ENCODE assay signal across 21 cellular contexts in genomic region chr7:18535811-18536413, GRCh38. TPM values are rescaled to one million over a fixed set of nuclear protein-coding genes. Genes with fewer than 3 reads are reported as not detected.
A peak's percentile ranks its signal among the peaks of the same experiment; 100 is the strongest.
DNase-seq lines count a peak whose midpoint lies in the region; ATAC-seq, FAIRE-seq and TF ChIP-seq lines count a peak whose summit lies in the region.
"Had no signal": no experiment of that assay in that cellular context is flagged by ENCODE, and none has a peak within 500 bp of the region (broad histone marks: within the 10 kb centered on the region; RNA-seq: fewer than 3 reads in every experiment).

No MANE protein-coding gene starts in this region.

- H3K4me2 ChIP-seq in OCI-LY1 (ENCODE audit: low read length) = peak overlapping the region; percentile 2; the same call in 1 of the 2 replicates

- no peak overlapping the region for H3K4me3 Mint-ChIP-seq in stimulated activated memory B cell treated with anti-CD40 and anti-IgM and Interleukin-4, amounts not matched to agents 10 μg/mL and 1 μg/mL and 100 μg/mL, for 72 hours
- H3K4me3 Mint-ChIP-seq: neural crest cell had no signal

- peaks cover 27% of the 10 kb centered on the region for H3K36me3 Mint-ChIP-seq in stimulated activated memory B cell treated with anti-CD40 and anti-IgM and Interleukin-4, amounts not matched to agents 10 μg/mL and 1 μg/mL and 100 μg/mL, for 72 hours

- H3K79me2 ChIP-seq in OCI-LY1 (ENCODE audit: insufficient read depth, low read length) = peaks cover 22% of the 10 kb centered on the region; the same call in 1 of the 2 replicates

- no peaks in the 10 kb centered on the region for H3K27me3 ChIP-seq in OCI-LY1 (ENCODE audit: insufficient read depth, low read length)
- H3K27me3 ChIP-seq: colonic mucosa had no signal

- H3K4me3 ChIP-seq in OCI-LY1 (ENCODE audit: low read depth, low read length, poor library complexity, severe bottlenecking) = no peak overlapping the region
- H3K4me3 ChIP-seq: colonic mucosa, left ventricle myocardium inferior, prostate gland had no signal

- no peak for ATAC-seq in stimulated activated memory B cell treated with anti-CD40 and anti-IgM and Interleukin-4, amounts not matched to agents 10 μg/mL and 1 μg/mL and 100 μg/mL, for 72 hours

- no peak for TF ChIP-seq POLR2A in GM12892 (IDR thresholded peaks at IDR 0.05; ENCODE audit: low read depth, low read length)

- no peaks in the 10 kb centered on the region for H3K9me3 ChIP-seq in OCI-LY1 (ENCODE audit: low read length)
- H3K9me3 ChIP-seq: colonic mucosa, left ventricle myocardium inferior, prostate gland had no signal

- H3F3A ChIP-seq in OCI-LY1 (ENCODE audit: insufficient read depth, low read length) = no peaks in the 10 kb centered on the region

- peak; percentile 36 for FAIRE-seq in GM12892 (lab: Jason Lieb, UNC)

- H3K27ac ChIP-seq in OCI-LY1 (ENCODE audit: low read depth, low read length, poor library complexity, severe bottlenecking) = peak overlapping the region; percentile 59
- H3K27ac ChIP-seq: colonic mucosa, left ventricle myocardium inferior, prostate gland had no signal

- H2AFZ ChIP-seq in OCI-LY1 (ENCODE audit: low read length) = no peak overlapping the region

- no peaks in the 10 kb centered on the region for H3K27me3 Mint-ChIP-seq in stimulated activated memory B cell treated with anti-CD40 and anti-IgM and Interleukin-4, amounts not matched to agents 10 μg/mL and 1 μg/mL and 100 μg/mL, for 72 hours

- no peak for DNase-seq in GM12892 (ENCODE audit: insufficient read length)
- DNase-seq in iPS DF 19.7 (ENCODE audit: low read depth, low spot score) = peak; percentile 9
- no peak for DNase-seq in HUDEP-2 (lab: John Stamatoyannopoulos, UW; ENCODE audit: unreplicated experiment in 76 of 76)
- no peak for DNase-seq in NCI-H1092 treated with DMSO at 0.1 percent for 48 hours (lab: John Stamatoyannopoulos, UW)
- DNase-seq in stimulated activated CD8-positive, alpha-beta memory T cell treated with anti-CD3 and anti-CD28 coated beads, Interleukin-4, amount 100 ng/mL, for 48 hours = no peak
- DNase-seq: activated CD4-positive, alpha-beta T cell treated with anti-CD3 and anti-CD28 coated beads, Interleukin-2, amount 50 U/mL, for 1 hour; activated gamma-delta T cell treated with Interleukin-2 at 50 U/mL for 16 hours; colonic mucosa; COR-L47; GF-D8; left ventricle myocardium inferior; NCI-H1417 treated with DMSO at 0.1 percent for 48 hours; NCI-H526 treated with DMSO at 0.1 percent for 48 hours; SIG-M5; small intestine; stimulated activated CD4-positive, alpha-beta T cell treated with anti-CD3 and anti-CD28 coated beads, Interleukin-4, amount 100 ng/mL, for 24 hours; trophoblast cell had no signal

- peaks cover 82% of the 10 kb centered on the region for H3K4me1 ChIP-seq in OCI-LY1 (ENCODE audit: insufficient read depth, low read length, severe bottlenecking)
- H3K4me1 ChIP-seq: colonic mucosa, prostate gland had no signal

- H3K4me1 Mint-ChIP-seq in stimulated activated memory B cell treated with anti-CD40 and anti-IgM and Interleukin-4, amounts not matched to agents 10 μg/mL and 1 μg/mL and 100 μg/mL, for 72 hours = peaks cover 86% of the 10 kb centered on the region

- H3K36me3 ChIP-seq in OCI-LY1 (ENCODE audit: insufficient read depth, low read length) = no peaks in the 10 kb centered on the region
- H3K36me3 ChIP-seq: colonic mucosa, left ventricle myocardium inferior, prostate gland had no signal

- no peak for TF ChIP-seq CTCF in OCI-LY1 (IDR thresholded peaks at IDR 0.05; ENCODE audit: low read length)

- no peaks in the 10 kb centered on the region for H3K9me2 ChIP-seq in OCI-LY1 (ENCODE audit: low read depth, low read length)

- no peaks in the 10 kb centered on the region for H3K9me3 Mint-ChIP-seq in stimulated activated memory B cell treated with anti-CD40 and anti-IgM and Interleukin-4, amounts not matched to agents 10 μg/mL and 1 μg/mL and 100 μg/mL, for 72 hours

- no peaks in the 10 kb centered on the region for H4K20me1 ChIP-seq in OCI-LY1 (ENCODE audit: insufficient read depth, low read length)

- H3K9ac ChIP-seq in OCI-LY1 (ENCODE audit: low read length) = no peak overlapping the region

- peak overlapping the region; percentile 22 for H3K27ac Mint-ChIP-seq in stimulated activated memory B cell treated with anti-CD40 and anti-IgM and Interleukin-4, amounts not matched to agents 10 μg/mL and 1 μg/mL and 100 μg/mL, for 72 hours

RNA-seq across cellular contexts. Expression of gene HDAC9, which starts 40.4 kb away (rescaled TPM):
- 21.3 TPM for polyA plus RNA-seq in GM12892 (2012; ENCODE audit: missing spikeins)
